In the genomic region with DNA sequence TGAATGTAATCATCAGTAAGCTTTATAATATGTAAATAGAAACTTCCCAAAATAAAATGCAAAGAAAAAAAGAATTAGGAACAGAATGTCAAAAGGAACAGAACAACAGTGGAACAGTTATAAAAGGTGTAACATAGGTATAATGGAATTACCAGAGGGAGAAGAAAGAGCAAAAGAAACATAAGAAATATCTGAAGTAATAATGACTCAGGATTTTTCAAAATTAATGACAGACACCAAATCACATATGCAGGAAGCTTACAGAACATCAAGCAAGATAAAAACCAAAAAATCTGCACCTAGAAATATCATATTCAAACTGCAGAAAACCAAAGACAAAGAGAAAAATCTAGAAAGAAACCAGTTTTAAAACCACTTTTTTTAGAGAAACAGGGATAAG, we compare ENCODE assay signal across 26 cellular contexts.
"Had no signal": no experiment of that assay in that cellular context is flagged by ENCODE, and none has a peak within 500 bp of the region (broad histone marks: within the 10 kb centered on the region; RNA-seq: fewer than 3 reads in every experiment).

No MANE protein-coding gene starts in this region.

- H3K4me3 Mint-ChIP-seq: activated B cell treated with CpG ODN at 0.5 μM for 24 hours; activated CD4-positive, alpha-beta memory T cell treated with anti-CD3 and anti-CD28 coated beads, Interleukin-2, amount 10 ng/mL, durations not matched to agents 7 days and 5 days; activated naive CD8-positive, alpha-beta T cell; endodermal cell; natural killer cell had no signal

- H3K9me3 ChIP-seq: esophagus squamous epithelium, gastroesophageal sphincter, sigmoid colon, thyroid gland had no signal

- H3K36me3 ChIP-seq: sigmoid colon, thyroid gland had no signal

- ATAC-seq: gastroesophageal sphincter, left ventricle myocardium superior, natural killer cell, SK-N-SH treated with all-trans-retinoic acid at 6 μM for 48 hours had no signal

- H3K4me1 ChIP-seq: esophagus squamous epithelium, gastroesophageal sphincter, sigmoid colon, thyroid gland had no signal

- H3K9me3 Mint-ChIP-seq: activated B cell treated with CpG ODN at 0.5 μM for 24 hours; activated CD4-positive, alpha-beta memory T cell treated with anti-CD3 and anti-CD28 coated beads, Interleukin-2, amount 10 ng/mL, durations not matched to agents 7 days and 5 days; natural killer cell had no signal

- H3K27me3 ChIP-seq: esophagus squamous epithelium, gastroesophageal sphincter, sigmoid colon, thyroid gland had no signal

- H3K27me3 Mint-ChIP-seq: activated B cell treated with CpG ODN at 0.5 μM for 24 hours; activated CD4-positive, alpha-beta memory T cell treated with anti-CD3 and anti-CD28 coated beads, Interleukin-2, amount 10 ng/mL, durations not matched to agents 7 days and 5 days; activated naive CD8-positive, alpha-beta T cell; progenitor cell of endocrine pancreas had no signal

- H3K36me3 Mint-ChIP-seq: natural killer cell had no signal

- FAIRE-seq: TTC549 had no signal

- H3K4me1 Mint-ChIP-seq: activated B cell treated with CpG ODN at 0.5 μM for 24 hours had no signal

- H3K27ac Mint-ChIP-seq: activated B cell treated with CpG ODN at 0.5 μM for 24 hours; activated CD4-positive, alpha-beta memory T cell treated with anti-CD3 and anti-CD28 coated beads, Interleukin-2, amount 10 ng/mL, durations not matched to agents 7 days and 5 days; endodermal cell; natural killer cell; progenitor cell of endocrine pancreas had no signal

- DNase-seq: activated B cell treated with CpG ODN at 0.5 μM for 24 hours; activated CD4-positive, alpha-beta memory T cell treated with anti-CD3 and anti-CD28 coated beads, Interleukin-2, amount 10 ng/mL, durations not matched to agents 7 days and 5 days; activated CD4-positive, alpha-beta T cell treated with anti-CD3 and anti-CD28 coated beads for 48 hours; activated effector memory CD4-positive, alpha-beta T cell treated with anti-CD3 and anti-CD28 coated beads, Interleukin-2, amount 50 U/mL, for 16 hours; amniotic stem cell; cerebellar nuclear complex; endodermal cell; esophagus squamous epithelium; head of caudate nucleus; hypothalamus; left ventricle myocardium superior; midbrain; natural killer cell; retina; sigmoid colon; stimulated activated CD4-positive, alpha-beta T cell treated with anti-CD3 and anti-CD28 coated beads, Interleukin-2, amount 100 ng/mL, for 48 hours; stimulated activated CD8-positive, alpha-beta memory T cell treated with anti-CD3 and anti-CD28 coated beads, Interleukin-4, amount 100 ng/mL, for 48 hours; stimulated activated naive CD4-positive, alpha-beta T cell treated with Interleukin-2 at 50 U/mL for 16 hours; substantia nigra; thyroid gland had no signal

- H3K27ac ChIP-seq: coronary artery, esophagus squamous epithelium, gastroesophageal sphincter, sigmoid colon, thyroid gland had no signal

- H3K4me3 ChIP-seq: coronary artery, esophagus squamous epithelium, gastroesophageal sphincter, sigmoid colon, thyroid gland had no signal
